In the genomic region with DNA sequence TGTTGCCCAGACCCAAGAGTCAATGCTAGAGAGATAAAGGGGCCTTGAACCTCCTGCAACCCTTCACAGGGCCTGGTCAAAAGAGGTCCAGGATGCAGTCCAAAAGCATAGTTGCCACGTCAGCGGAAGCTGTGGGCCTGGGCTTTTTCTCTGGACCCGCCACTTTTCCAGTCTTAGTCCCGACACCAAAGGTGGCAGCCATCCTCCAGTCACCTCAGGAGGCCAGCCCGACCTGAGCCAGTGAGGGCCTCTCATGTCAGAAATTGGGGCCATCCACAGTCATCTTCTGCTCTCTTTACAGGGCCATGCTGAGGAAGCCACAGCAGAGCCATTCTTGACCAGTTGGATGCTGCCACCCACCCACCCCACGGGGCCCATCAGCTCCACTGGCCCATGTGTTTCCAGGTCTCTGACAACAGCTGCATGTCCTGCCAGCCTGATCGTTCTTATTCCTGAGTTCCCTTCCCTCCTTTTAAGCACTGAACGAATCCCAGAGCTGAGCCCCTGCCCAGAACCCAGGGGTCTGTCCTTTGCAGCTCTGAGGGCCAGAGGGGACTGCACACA, we compare ENCODE assay signal across 15 cellular contexts. TPM values are rescaled to one million over a fixed set of nuclear protein-coding genes. Genes with fewer than 3 reads are reported as not detected.
DNase-seq lines count a peak whose midpoint lies in the region; ATAC-seq and TF ChIP-seq lines count a peak whose summit lies in the region.
"Had no signal": no experiment of that assay in that cellular context is flagged by ENCODE, and none has a peak within 500 bp of the region (broad histone marks: within the 10 kb centered on the region; RNA-seq: fewer than 3 reads in every experiment).

No MANE protein-coding gene starts in this region.

- H3K9me3 ChIP-seq in mesodermal cell (ENCODE audit: control insufficient read depth, low read length), result no peaks in the 10 kb centered on the region
- H3K9me3 ChIP-seq: thyroid gland had no signal

- ATAC-seq in GM23338 (no peak), sciatic nerve (peak; percentile 13), HG03135 (IDR thresholded peaks at IDR 0.05; ENCODE audit: unreplicated experiment) (no peak)
- ATAC-seq: CD8-positive, alpha-beta T cell had no signal

- H3K9me2 ChIP-seq in GM23338 (ENCODE audit: insufficient read depth), result 0 out of 2 replicates have a peak, but pooled peaks cover 8% of the 10 kb centered on the region

- no peak overlapping the region for H3K4me3 ChIP-seq in GM23338
- H3K4me3 ChIP-seq in mesodermal cell (ENCODE audit: extremely low read depth, insufficient read depth, low read length, poor library complexity, severe bottlenecking), result no peak overlapping the region
- H3K4me3 ChIP-seq: lung, thyroid gland had no signal

- no peaks in the 10 kb centered on the region for H4K20me1 ChIP-seq in GM23338 (replicated peaks; ENCODE audit: insufficient read depth)

- no peak overlapping the region for H3K4me2 ChIP-seq in GM23338

- H3K4me1 ChIP-seq in GM23338 (ENCODE audit: insufficient read depth) (peaks cover 3% of the 10 kb centered on the region; the same call in 1 of the 2 replicates), mesodermal cell (ENCODE audit: control insufficient read depth, insufficient read depth, low read length, poor library complexity, severe bottlenecking) (peaks cover 11% of the 10 kb centered on the region)

- H3K79me2 ChIP-seq in GM23338 (replicated peaks; ENCODE audit: insufficient read depth), result no peaks in the 10 kb centered on the region

- H3K27ac Mint-ChIP-seq in GM23338 (no peak overlapping the region), chondrocyte (ENCODE audit: unreplicated experiment) (no peak overlapping the region)
- H3K27ac Mint-ChIP-seq: activated CD4-positive, alpha-beta T cell treated with anti-CD3 and anti-CD28 coated beads for 36 hours; activated CD8-positive, alpha-beta memory T cell treated with anti-CD3 and anti-CD28 coated beads, Interleukin-2, amount 10 ng/mL, durations not matched to agents 7 days and 5 days; CD8-positive, alpha-beta T cell; naive B cell had no signal

- H3K36me3 ChIP-seq in GM23338 (ENCODE audit: insufficient read depth), result no peaks in the 10 kb centered on the region
- H3K36me3 ChIP-seq in mesodermal cell (ENCODE audit: control insufficient read depth, insufficient read depth, low read length), result no peaks in the 10 kb centered on the region
- H3K36me3 ChIP-seq: thyroid gland had no signal

- H3K9me3 Mint-ChIP-seq in GM23338 (peaks cover 5% of the 10 kb centered on the region), chondrocyte (ENCODE audit: low read depth) (no peaks in the 10 kb centered on the region)
- H3K9me3 Mint-ChIP-seq: CD8-positive, alpha-beta T cell had no signal

- H3F3A ChIP-seq in GM23338 (replicated peaks; ENCODE audit: low read depth), result no peaks in the 10 kb centered on the region

- H3K4me1 Mint-ChIP-seq in GM23338 (peaks cover 4% of the 10 kb centered on the region; the same call in 1 of the 3 replicates), chondrocyte (ENCODE audit: low read depth) (peaks cover 12% of the 10 kb centered on the region)
- H3K4me1 Mint-ChIP-seq: activated CD4-positive, alpha-beta T cell treated with anti-CD3 and anti-CD28 coated beads for 36 hours; activated CD8-positive, alpha-beta memory T cell treated with anti-CD3 and anti-CD28 coated beads, Interleukin-2, amount 10 ng/mL, durations not matched to agents 7 days and 5 days had no signal

- no peak for DNase-seq in GM23338 (ENCODE audit: low spot score)
- peak; percentile 25 for DNase-seq in SK-N-DZ (ENCODE audit: low spot score)
- DNase-seq in sciatic nerve (ENCODE audit: low spot score), result no peak
- no peak for DNase-seq in chondrocyte (ENCODE audit: low spot score)
- DNase-seq in NCI-H2081 (lab: John Stamatoyannopoulos, UW), result no peak
- DNase-seq in HUDEP-2 (lab: John Stamatoyannopoulos, UW; ENCODE audit: unreplicated experiment in 76 of 76), result no peak
- DNase-seq: effector CD4-positive, alpha-beta T cell; naive B cell had no signal

- WGBS in mesodermal cell (ENCODE audit: insufficient coverage in 2 of 2), 2 experiments, result 97 to 100% methylated on average over 6 to 8 of the region's 8 CpGs

- peak overlapping the region; percentile 97 for H2AFZ ChIP-seq in GM23338

- peaks cover 11% of the 10 kb centered on the region for H3K27me3 Mint-ChIP-seq in GM23338 (ENCODE audit: insufficient read depth, low read depth, poor library complexity)
- H3K27me3 Mint-ChIP-seq in chondrocyte (ENCODE audit: low read depth), result peaks cover 16% of the 10 kb centered on the region

- no peak for TF ChIP-seq CTCF in GM23338 (conservative IDR thresholded peaks at IDR 0.05; ENCODE audit: low read depth in 2 of 2)
- no peak for TF ChIP-seq CTCF in chondrocyte (IDR thresholded peaks at IDR 0.05)

- no peak overlapping the region for H3K4me3 Mint-ChIP-seq in GM23338
- no peak overlapping the region for H3K4me3 Mint-ChIP-seq in chondrocyte (ENCODE audit: unreplicated experiment)
- H3K4me3 Mint-ChIP-seq: activated CD4-positive, alpha-beta T cell treated with anti-CD3 and anti-CD28 coated beads for 36 hours; activated CD8-positive, alpha-beta memory T cell treated with anti-CD3 and anti-CD28 coated beads, Interleukin-2, amount 10 ng/mL, durations not matched to agents 7 days and 5 days; CD8-positive, alpha-beta T cell; naive B cell had no signal

- H3K27ac ChIP-seq in GM23338 (ENCODE audit: low read depth), result no peak overlapping the region
- H3K27ac ChIP-seq in mesodermal cell (ENCODE audit: low read depth, low read length, severe bottlenecking), result peak overlapping the region; percentile 80

- intact Hi-C loops in sciatic nerve (cut with DNase I), result no loop called here

- H3K36me3 Mint-ChIP-seq in GM23338 (ENCODE audit: low read depth), result no peaks in the 10 kb centered on the region; the same call in 2 of the 3 replicates
- no peaks in the 10 kb centered on the region for H3K36me3 Mint-ChIP-seq in chondrocyte (ENCODE audit: low read depth)
- H3K36me3 Mint-ChIP-seq: activated CD8-positive, alpha-beta memory T cell treated with anti-CD3 and anti-CD28 coated beads, Interleukin-2, amount 10 ng/mL, durations not matched to agents 7 days and 5 days; CD8-positive, alpha-beta T cell; naive B cell had no signal

- peaks cover 10% of the 10 kb centered on the region; the same call in 1 of the 2 replicates for H3K27me3 ChIP-seq in GM23338 (ENCODE audit: insufficient read depth)
- H3K27me3 ChIP-seq: thyroid gland had no signal

RNA-seq across cellular contexts. Expression of gene KLHL29, which starts 34.1 kb away (rescaled TPM):
- total RNA-seq in GM23338 (2014; rRNA removed; shearing (Covaris generic)), result 5.7 and 6.5 TPM in 2 replicates
- 1.5 and 1.9 TPM in 2 replicates for polyA plus RNA-seq in GM23338 (2016; fragmentation: Nextera tagmentation; extraction: Ambion mirVana)
- 7.1 and 7.6 TPM in 2 replicates for polyA plus RNA-seq in SK-N-DZ (2014; cell fraction: cytosol; rRNA removed)
- polyA plus RNA-seq in SK-N-DZ (2014; cell fraction: nucleus; rRNA removed), result 8.7 and 13.2 TPM in 2 replicates
- polyA plus RNA-seq in mesodermal cell (2013, experiment 1 of 2), result 7.4 TPM
- polyA plus RNA-seq in mesodermal cell (2013, experiment 2 of 2), result 7.0 TPM
- total RNA-seq in sciatic nerve (31.7 TPM), chondrocyte (8.0 to 9.0 TPM (median 8.0 TPM) in 3 replicates)
